In genomic region chr12:113347107-113347506, GRCh38 we compare ENCODE assay signal across 25 cellular contexts. TPM values are rescaled to one million over a fixed set of nuclear protein-coding genes. Genes with fewer than 3 reads are reported as not detected.
DNase-seq lines count a peak whose midpoint lies in the region; ATAC-seq and TF ChIP-seq lines count a peak whose summit lies in the region.
"Had no signal": no experiment of that assay in that cellular context is flagged by ENCODE, and none has a peak within 500 bp of the region (broad histone marks: within the 10 kb centered on the region; RNA-seq: fewer than 3 reads in every experiment).

No MANE protein-coding gene starts in this region.

- H3K36me3 ChIP-seq in mesendoderm (ENCODE audit: control insufficient read depth, insufficient read depth, low read length) (no peaks in the 10 kb centered on the region), gastrocnemius medialis (no peaks in the 10 kb centered on the region)
- H3K36me3 ChIP-seq: BLaER1 treated with 17β-estradiol and CSF1 and Interleukin-3, amounts not matched to agents 10 nM and 100 nM had no signal

- H2BK5ac ChIP-seq in mesendoderm (ENCODE audit: low read length): no peak overlapping the region

- no peak overlapping the region for H4K5ac ChIP-seq in mesendoderm (ENCODE audit: low read length)

- H3K79me2 ChIP-seq in mesendoderm (ENCODE audit: control insufficient read depth, insufficient read depth, low read length): no peaks in the 10 kb centered on the region

- H2BK15ac ChIP-seq in mesendoderm (replicated peaks; ENCODE audit: low read depth): no peak overlapping the region

- no peak overlapping the region for H3K18ac ChIP-seq in mesendoderm (ENCODE audit: low read length)

- no peaks in the 10 kb centered on the region for H3K79me1 ChIP-seq in mesendoderm (ENCODE audit: low read length)

- H3K4me3 ChIP-seq in NB4 (ENCODE audit: low read depth, low read length) (no peak overlapping the region), astrocyte of the spinal cord (ENCODE audit: low read depth, low read length) (no peak overlapping the region), mesendoderm (ENCODE audit: low read length) (no peak overlapping the region), gastrocnemius medialis (no peak overlapping the region)
- H3K4me3 ChIP-seq: BLaER1 treated with 17β-estradiol and CSF1 and Interleukin-3, amounts not matched to agents 10 nM and 100 nM had no signal

- H3K27ac ChIP-seq in mesendoderm (ENCODE audit: low read depth, low read length) (no peak overlapping the region), gastrocnemius medialis (no peak overlapping the region)
- H3K27ac ChIP-seq: BLaER1 treated with 17β-estradiol and CSF1 and Interleukin-3, amounts not matched to agents 10 nM and 100 nM; HL-60; KMS-11; RWPE1 had no signal

- H3K56ac ChIP-seq in mesendoderm (ENCODE audit: low read length): no peak overlapping the region

- no peak overlapping the region for H3K4ac ChIP-seq in mesendoderm (ENCODE audit: low read depth, low read length)

- H3K27me3 ChIP-seq in mesendoderm (ENCODE audit: insufficient read depth, low read length, poor library complexity) (no peaks in the 10 kb centered on the region), gastrocnemius medialis (no peaks in the 10 kb centered on the region)
- H3K27me3 ChIP-seq: BLaER1 treated with 17β-estradiol and CSF1 and Interleukin-3, amounts not matched to agents 10 nM and 100 nM had no signal

- no peaks in the 10 kb centered on the region for H3K9me3 Mint-ChIP-seq in activated naive CD4-positive, alpha-beta T cell treated with anti-CD3 and anti-CD28 coated beads, Interleukin-2, amount 50 U/mL, for 72 hours
- H3K9me3 Mint-ChIP-seq: CD4-positive, alpha-beta memory T cell had no signal

- TF ChIP-seq POLR2A in NB4 (IDR thresholded peaks at IDR 0.05; ENCODE audit: extremely low read depth, insufficient read length) (no peak), gastrocnemius medialis (IDR thresholded peaks at IDR 0.05) (no peak)

- H3K27ac Mint-ChIP-seq in activated naive CD4-positive, alpha-beta T cell treated with anti-CD3 and anti-CD28 coated beads, Interleukin-2, amount 50 U/mL, for 72 hours: no peak overlapping the region
- H3K27ac Mint-ChIP-seq: CD4-positive, alpha-beta memory T cell had no signal

- no peak overlapping the region for H3K4me2 ChIP-seq in mesendoderm (ENCODE audit: low read length)
- H3K4me2 ChIP-seq: BLaER1 treated with 17β-estradiol and CSF1 and Interleukin-3, amounts not matched to agents 10 nM and 100 nM; KMS-11; SK-N-SH had no signal

- no peak overlapping the region for H2BK120ac ChIP-seq in mesendoderm (ENCODE audit: low read depth, low read length)

- no peak overlapping the region for H3K23ac ChIP-seq in mesendoderm (ENCODE audit: low read length)

- no peaks in the 10 kb centered on the region for H3K36me3 Mint-ChIP-seq in activated naive CD4-positive, alpha-beta T cell treated with anti-CD3 and anti-CD28 coated beads, Interleukin-2, amount 50 U/mL, for 72 hours
- H3K36me3 Mint-ChIP-seq: CD4-positive, alpha-beta memory T cell had no signal

- in situ Hi-C loops in astrocyte of the spinal cord (cut with HindIII; ENCODE audit: low sequenced_read_pairs) (no loop called here), gastrocnemius medialis (cut with MboI; ENCODE audit: low sequenced_read_pairs in 4 of 4) (no loop called here)

- DNase-seq in GM10266 (ENCODE audit: extremely low spot score) (no peak), NB4 (ENCODE audit: low read depth) (no peak), astrocyte of the spinal cord (ENCODE audit: low read depth, low spot score) (no peak), mesendoderm (peak; percentile 32), gastrocnemius medialis (no peak)
- DNase-seq in activated naive CD4-positive, alpha-beta T cell treated with anti-CD3 and anti-CD28 coated beads, Interleukin-2, amount 50 U/mL, for 72 hours (ENCODE audit: low spot score in 2 of 2): no peak
- DNase-seq: Calu3; CD4-positive, alpha-beta memory T cell; DMS153; GDM1; H7; NCI-H1105; NCI-H146; NCI-H2029; NCI-H2227 treated with DMSO at 0.1 percent for 48 hours; NCI-H510A treated with DMSO at 0.1 percent for 48 hours; NCI-H748 treated with DMSO at 0.1 percent for 48 hours; SIG-M5; SK-N-SH had no signal

- peak; percentile 2 for TF ChIP-seq CTCF in GM10266 (IDR thresholded peaks at IDR 0.05; ENCODE audit: control insufficient read depth, insufficient read depth, low read depth, missing control alignments)
- peak; percentile 5 for TF ChIP-seq CTCF in NB4 (IDR thresholded peaks at IDR 0.05; ENCODE audit: low read depth, low read length)
- peak; percentile 2 for TF ChIP-seq CTCF in astrocyte of the spinal cord (IDR thresholded peaks at IDR 0.05; ENCODE audit: low read depth, low read length)
- no peak for TF ChIP-seq CTCF in gastrocnemius medialis (IDR thresholded peaks at IDR 0.05 in 4 of 5, conservative IDR thresholded peaks at IDR 0.05 in 1 of 5)

- no CpG with 5 or more reads among the region's 3 CpGs for WGBS in mesendoderm (ENCODE audit: extremely low coverage, insufficient coverage, low lambda C conversion rate)

- no peaks in the 10 kb centered on the region for H3K9me3 ChIP-seq in gastrocnemius medialis
- H3K9me3 ChIP-seq: BLaER1 treated with 17β-estradiol and CSF1 and Interleukin-3, amounts not matched to agents 10 nM and 100 nM; SK-N-SH had no signal

- no peak overlapping the region for H4K8ac ChIP-seq in mesendoderm (ENCODE audit: low read depth, low read length)

- H3K9ac ChIP-seq in mesendoderm (ENCODE audit: low read length): no peak overlapping the region
- H3K9ac ChIP-seq: BLaER1 treated with 17β-estradiol and CSF1 and Interleukin-3, amounts not matched to agents 10 nM and 100 nM; KMS-11; SK-N-SH had no signal

- no peaks in the 10 kb centered on the region for H3K4me1 ChIP-seq in mesendoderm (ENCODE audit: control insufficient read depth, low read depth, low read length)
- H3K4me1 ChIP-seq in gastrocnemius medialis: no peaks in the 10 kb centered on the region

- no peak for ATAC-seq in activated naive CD4-positive, alpha-beta T cell treated with anti-CD3 and anti-CD28 coated beads, Interleukin-2, amount 50 U/mL, for 72 hours
- ATAC-seq in GM18517 (IDR thresholded peaks at IDR 0.05; ENCODE audit: unreplicated experiment): no peak
- ATAC-seq in gastrocnemius medialis: no peak

- H2AK5ac ChIP-seq in mesendoderm (ENCODE audit: low read length): no peak overlapping the region

- intact Hi-C loops in gastrocnemius medialis (cut with DNase I; ENCODE audit: low total_unique reads): no loop called here

RNA-seq across cellular contexts. Expression of gene PLBD2, which starts 11.3 kb away (rescaled TPM):
- polyA plus RNA-seq in mesendoderm (2013, experiment 1 of 2): 22.8 TPM
- 22.1 TPM for polyA plus RNA-seq in mesendoderm (2013, experiment 2 of 2)
- 10 to 100 TPM; 14.7 to 14.9 TPM for total RNA-seq in activated naive CD4-positive, alpha-beta T cell treated with anti-CD3 and anti-CD28 coated beads, Interleukin-2, amount 50 U/mL, for 72 hours
- 10 to 100 TPM; 12.0 to 28.9 (median 26.8) TPM for total RNA-seq in gastrocnemius medialis

RNA-seq across cellular contexts. Expression of gene SLC8B1, which starts 12.2 kb away (rescaled TPM):
- 4.0 TPM for polyA plus RNA-seq in mesendoderm (2013, experiment 1 of 2)
- 4.3 TPM for polyA plus RNA-seq in mesendoderm (2013, experiment 2 of 2)
- 10 to 100 TPM; 24.2 to 28.5 TPM for total RNA-seq in activated naive CD4-positive, alpha-beta T cell treated with anti-CD3 and anti-CD28 coated beads, Interleukin-2, amount 50 U/mL, for 72 hours
- total RNA-seq in gastrocnemius medialis: 10 to 100 TPM in 3 of 4 donors, 1 to 10 TPM in 1; 8.2 to 21.2 (median 14.5) TPM

RNA-seq across cellular contexts. Expression of gene SDS, which starts 56.6 kb away (rescaled TPM):
- not detected for polyA plus RNA-seq in mesendoderm (2013, experiment 1 of 2)
- polyA plus RNA-seq in mesendoderm (2013, experiment 2 of 2): not detected
- total RNA-seq in activated naive CD4-positive, alpha-beta T cell treated with anti-CD3 and anti-CD28 coated beads, Interleukin-2, amount 50 U/mL, for 72 hours: not detected
- total RNA-seq in gastrocnemius medialis: 1 to 10 TPM in 2 of 4 donors, under 1 TPM in 2; 0.34 to 2.4 (median 0.86) TPM
- total RNA-seq: HT-29 had no signal
- polyA plus RNA-seq: CD4-positive, alpha-beta memory T cell had no signal

Comparison
In these comparisons a context has a peak if more than half of its experiments do, and no peak if none do; other contexts are left out.
1. CTCF ChIP-seq: peak in GM10266 (single experiment), NB4 (single experiment) and astrocyte of the spinal cord (single experiment); none in gastrocnemius medialis (0 of 5).